14 cellular contexts compared by ENCODE assay signal in genomic region chr18:26493021-26493420, GRCh38. TPM values are rescaled to one million over a fixed set of nuclear protein-coding genes. Genes with fewer than 3 reads are reported as not detected.
A peak's percentile ranks its signal among the peaks of the same experiment; 100 is the strongest.
DNase-seq lines count a peak whose midpoint lies in the region; ATAC-seq lines count a peak whose summit lies in the region.
"Had no signal": no experiment of that assay in that cellular context is flagged by ENCODE, and none has a peak within 500 bp of the region (broad histone marks: within the 10 kb centered on the region; RNA-seq: fewer than 3 reads in every experiment).

No MANE protein-coding gene starts in this region.

- intact Hi-C loops in left colon (cut with DNase I, micrococcal nuclease), result no loop called here

- H3K27ac ChIP-seq in ACC112 (ENCODE audit: low read depth, low read length), result peak overlapping the region; percentile 8; the same call in 1 of the 2 replicates

- no peaks in the 10 kb centered on the region for H3K79me2 ChIP-seq in ACC112 (ENCODE audit: control insufficient read depth, insufficient read depth, low read length, unreplicated experiment)

- DNase-seq in ELR (ENCODE audit: low read depth) (peak; percentile 58), M059J (ENCODE audit: low read depth) (peak; percentile 61), fibroblast of gingiva (ENCODE audit: low read depth) (peak; percentile 7), midbrain (lab: John Stamatoyannopoulos, UW) (no peak), CD1c-positive myeloid dendritic cell (ENCODE audit: extremely low spot score) (no peak), left colon (no peak), MV-4-11 (lab: John Stamatoyannopoulos, UW) (no peak)
- DNase-seq: ACHN; CD8-positive, alpha-beta memory T cell; H7; NCI-H1105 treated with DMSO at 0.1 percent for 48 hours; NCI-H187 had no signal

- H2AFZ ChIP-seq in ACC112 (ENCODE audit: low read length, unreplicated experiment), result no peak overlapping the region

- no peak overlapping the region for H3K4me3 ChIP-seq in ACC112 (ENCODE audit: low read depth, low read length)

- no peak for ATAC-seq in left colon
- ATAC-seq: Right ventricle myocardium inferior had no signal

- no peaks in the 10 kb centered on the region; the same call in 1 of the 2 replicates for H3K36me3 ChIP-seq in ACC112 (ENCODE audit: insufficient read depth, low read length)

- H3K4me1 ChIP-seq in ACC112 (ENCODE audit: control insufficient read depth, insufficient read depth, low read length, unreplicated experiment), result peaks cover 33% of the 10 kb centered on the region

- H3K27me3 ChIP-seq in ACC112 (ENCODE audit: insufficient read depth, low read length), result no peaks in the 10 kb centered on the region

RNA-seq across cellular contexts. Expression of gene KCTD1, which starts 55.3 kb away (rescaled TPM):
- 18.0 and 25.8 TPM in 2 replicates for total RNA-seq in M059J (2014; rRNA removed; shearing (Covaris generic))
- 10 to 100 TPM; 12.3 to 15.6 TPM for total RNA-seq in left colon

Comparison
In these comparisons a context has a peak if more than half of its experiments do, and no peak if none do; other contexts are left out.
1. DNase-seq: peak in ELR (single experiment), M059J (single experiment) and fibroblast of gingiva (single experiment); none in midbrain (single experiment), CD1c-positive myeloid dendritic cell (single experiment), left colon (0 of 2) and MV-4-11 (single experiment).